ENCODE assay signal across 28 cellular contexts in the genomic region with DNA sequence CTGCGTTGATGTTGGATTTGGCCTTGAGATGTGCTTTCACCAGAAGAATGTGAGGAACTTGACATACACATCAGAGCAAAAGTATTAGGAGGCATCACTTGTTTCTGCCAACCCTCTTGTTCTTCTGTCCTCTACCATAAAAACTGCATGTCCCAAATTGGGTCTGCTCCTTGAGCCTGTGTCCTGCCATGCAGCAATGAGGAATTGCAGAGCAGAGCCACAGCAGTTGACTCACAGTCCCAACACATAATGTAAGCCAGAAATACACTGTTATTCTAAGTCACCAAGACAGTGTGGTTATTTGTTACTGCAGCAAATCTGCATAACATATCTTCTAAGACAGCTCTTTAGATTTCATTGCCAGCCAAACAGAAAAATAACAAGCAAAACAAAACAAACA.
"Had no signal": no experiment of that assay in that cellular context is flagged by ENCODE, and none has a peak within 500 bp of the region (broad histone marks: within the 10 kb centered on the region; RNA-seq: fewer than 3 reads in every experiment).

No MANE protein-coding gene starts in this region.

- H3K4me1 ChIP-seq: adrenal gland, colonic mucosa, SJCRH30 had no signal

- H3K27me3 ChIP-seq: adrenal gland, brain microvascular endothelial cell, cardiac muscle cell, colonic mucosa, SJCRH30 had no signal

- H3K9me3 ChIP-seq: adrenal gland, colonic mucosa, SJCRH30 had no signal

- H3K4me3 ChIP-seq: adrenal gland, cardiac muscle cell, colonic mucosa, SJCRH30, SK-N-MC had no signal

- H3K36me3 ChIP-seq: adrenal gland, brain microvascular endothelial cell, cardiac muscle cell, colonic mucosa, SJCRH30 had no signal

- ATAC-seq: activated naive CD4-positive, alpha-beta T cell treated with anti-CD3 and anti-CD28 coated beads, Interleukin-2, amount 50 U/mL, for 72 hours; activated T-cell treated with anti-CD3 and anti-CD28 coated beads, Interleukin-2, amount 50 U/mL, for 4 hours had no signal

- DNase-seq: activated B cell treated with CpG ODN at 0.5 μM for 24 hours; activated CD4-positive, alpha-beta memory T cell treated with anti-CD3 and anti-CD28 coated beads for 36 hours; activated CD4-positive, alpha-beta T cell treated with anti-CD3 and anti-CD28 coated beads for 4 hours; activated CD4-positive, alpha-beta T cell treated with anti-CD3 and anti-CD28 coated beads, Interleukin-2, amount 50 U/mL, for 1 hour; activated CD4-positive, CD25-positive, alpha-beta regulatory T cell treated with anti-CD3 and anti-CD28 coated beads, Interleukin-2, amount 50 U/mL, for 72 hours; activated CD8-positive, alpha-beta memory T cell treated with anti-CD3 and anti-CD28 coated beads, Interleukin-2, amount 50 U/mL, for 4 hours; activated gamma-delta T cell treated with Interleukin-2 at 50 U/mL for 16 hours; activated naive CD4-positive, alpha-beta T cell treated with anti-CD3 and anti-CD28 coated beads for 36 hours; activated T-cell treated with anti-CD3 and anti-CD28 coated beads for 4 hours; activated T-cell treated with anti-CD3 and anti-CD28 coated beads, Interleukin-2, amount 50 U/mL, for 4 hours; adrenal gland; anterior cingulate cortex; brain microvascular endothelial cell; colonic mucosa; NCI-H1105; NCI-H1417 treated with DMSO at 0.1 percent for 48 hours; NCI-H1694; NCI-H1930; NCI-H2081 treated with DMSO at 0.1 percent for 48 hours; NCI-H226; NCI-H446 treated with DMSO at 0.1 percent for 48 hours; NCI-H524 treated with DMSO at 0.1 percent for 48 hours; SHP77; SJCRH30 had no signal

- H3K27ac ChIP-seq: adrenal gland, brain microvascular endothelial cell, cardiac muscle cell, colonic mucosa, SJCRH30, SK-N-MC, VCaP had no signal
